Comparison of ENCODE assay signal across 25 cellular contexts in the genomic region with DNA sequence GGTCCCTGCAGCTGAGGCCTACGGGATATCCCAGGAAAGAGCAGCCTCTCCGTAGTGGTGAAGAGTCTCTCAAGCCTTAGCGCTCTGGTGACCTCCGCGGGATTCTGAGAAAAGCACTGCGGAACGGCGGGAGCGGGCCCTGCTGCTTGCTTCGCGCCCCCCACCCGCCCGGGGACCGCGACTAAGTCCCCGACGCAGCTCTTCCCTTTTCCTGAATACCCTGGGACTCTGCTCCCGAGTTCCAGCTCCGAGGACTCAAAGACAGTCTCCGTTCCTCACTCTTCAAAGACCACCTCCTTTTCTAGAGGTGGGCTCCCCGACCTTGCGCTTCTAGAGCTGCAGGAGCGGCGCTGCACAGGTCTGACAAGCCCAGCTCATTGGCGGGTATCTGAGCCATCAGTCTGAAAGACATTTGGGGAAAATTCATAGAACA. TPM values are rescaled to one million over a fixed set of nuclear protein-coding genes. Genes with fewer than 3 reads are reported as not detected.
A peak's percentile ranks its signal among the peaks of the same experiment; 100 is the strongest.
DNase-seq lines count a peak whose midpoint lies in the region; ATAC-seq and TF ChIP-seq lines count a peak whose summit lies in the region.
"Had no signal": no experiment of that assay in that cellular context is flagged by ENCODE, and none has a peak within 500 bp of the region (broad histone marks: within the 10 kb centered on the region; RNA-seq: fewer than 3 reads in every experiment).

No MANE protein-coding gene starts in this region.

- H3K4me1 ChIP-seq in IMR-90 (ENCODE audit: control insufficient read depth, insufficient read depth, low read length), result peaks cover 8% of the 10 kb centered on the region
- peaks cover 8% of the 10 kb centered on the region for H3K4me1 ChIP-seq in endodermal cell (ENCODE audit: control insufficient read depth, insufficient read depth, low read length)
- peaks cover 36% of the 10 kb centered on the region for H3K4me1 ChIP-seq in smooth muscle cell (ENCODE audit: low read depth)

- H3K27me3 Mint-ChIP-seq in endodermal cell (ENCODE audit: insufficient read depth), result peaks cover 82% of the 10 kb centered on the region

- H3K9me3 ChIP-seq in IMR-90 (ENCODE audit: control insufficient read depth, insufficient read depth, low read length), result no peaks in the 10 kb centered on the region
- no peaks in the 10 kb centered on the region for H3K9me3 ChIP-seq in endodermal cell (ENCODE audit: control insufficient read depth, low read length)
- no peaks in the 10 kb centered on the region for H3K9me3 ChIP-seq in smooth muscle cell (replicated peaks; ENCODE audit: low read depth)
- H3K9me3 ChIP-seq: colonic mucosa, upper lobe of right lung had no signal

- H3K4me3 Mint-ChIP-seq in endodermal cell, result peak overlapping the region; percentile 46
- H3K4me3 Mint-ChIP-seq: CD8-positive, alpha-beta memory T cell had no signal

- H3K4me2 ChIP-seq in IMR-90 (ENCODE audit: low read depth, low read length), result no peak overlapping the region
- peak overlapping the region; percentile 92 for H3K4me2 ChIP-seq in smooth muscle cell

- TF ChIP-seq POLR2A in IMR-90 (IDR thresholded peaks at IDR 0.05; ENCODE audit: low read depth, low read length), result no peak

- in situ Hi-C loops in IMR-90 (cut with MboI; ENCODE audit: low sequenced_read_pairs), result loop anchor here (10.0 to 25.0 kb wide), 3 partner anchors 125 to 723 kb away; partner anchors contain the start of gene GORAB

- no peak overlapping the region for H3K27ac ChIP-seq in IMR-90 (ENCODE audit: insufficient read depth, low read length)
- H3K27ac ChIP-seq in endodermal cell (ENCODE audit: low read depth, low read length), result no peak overlapping the region
- H3K27ac ChIP-seq in smooth muscle cell (ENCODE audit: low read depth), result no peak overlapping the region
- H3K27ac ChIP-seq: colonic mucosa, upper lobe of right lung had no signal

- no peak overlapping the region for H2BK15ac ChIP-seq in IMR-90 (ENCODE audit: low read depth, low read length)

- H4K5ac ChIP-seq in IMR-90 (ENCODE audit: low read depth, low read length), result no peak overlapping the region

- H3K23ac ChIP-seq in IMR-90 (ENCODE audit: low read depth, low read length), result no peak overlapping the region

- no peak overlapping the region for H3K27ac Mint-ChIP-seq in endodermal cell
- H3K27ac Mint-ChIP-seq: CD8-positive, alpha-beta memory T cell; T-cell had no signal

- peaks cover 27% of the 10 kb centered on the region for H3K4me1 Mint-ChIP-seq in endodermal cell

- peaks cover 5 to 16% of the 10 kb centered on the region in 2 experiments; a peak in 2 of 4 replicates for H3K79me1 ChIP-seq in IMR-90 (ENCODE audit: low read depth in 1 of 2, low read length in 2 of 2)

- CTCF ChIA-PET in IMR-90 (lab: Yijun Ruan, JAX), result no interaction called here

- H4K8ac ChIP-seq in IMR-90 (ENCODE audit: low read depth in 2 of 2, low read length in 2 of 2), result no peak overlapping the region

- intact Hi-C loops in IMR-90 (cut with micrococcal nuclease), result loop anchor here (5.0 to 10.0 kb wide), 5 partner anchors 113 to 565 kb away; no protein-coding TSS in a partner anchor

- BruUV-seq in IMR-90 (replicated peaks; lab: Mats Ljungman, UMichigan), result no TSS peak

- H4K20me1 ChIP-seq in IMR-90 (ENCODE audit: insufficient read depth, low read length) (no peaks in the 10 kb centered on the region), smooth muscle cell (ENCODE audit: low read depth) (no peaks in the 10 kb centered on the region)

- H3K18ac ChIP-seq in IMR-90 (ENCODE audit: low read depth, low read length), result no peak overlapping the region

- DNase-seq in IMR-90, result no peak
- peak; percentile 66 for DNase-seq in endodermal cell
- peak; percentile 58 for DNase-seq in islet precursor cell
- DNase-seq in smooth muscle cell (lab: John Stamatoyannopoulos, UW; ENCODE audit: unreplicated experiment), result no peak
- no peak for DNase-seq in hippocampal formation (lab: John Stamatoyannopoulos, UW)
- DNase-seq: activated CD4-positive, alpha-beta T cell treated with anti-CD3 and anti-CD28 coated beads for 48 hours; activated CD8-positive, alpha-beta memory T cell treated with anti-CD3 and anti-CD28 coated beads, Interleukin-2, amount 10 ng/mL, durations not matched to agents 7 days and 5 days; CD8-positive, alpha-beta memory T cell; colonic mucosa; DMS79; hypothalamus; KG1; left colon; NCI-H1694; NCI-H226; NCI-H82; nucleus accumbens; PC-3; SHP77; stimulated activated CD4-positive, alpha-beta T cell treated with anti-CD3 and anti-CD28 coated beads, Interleukin-4, amount 100 ng/mL, for 4 hours; T-cell; upper lobe of right lung had no signal

- H4K91ac ChIP-seq in IMR-90 (ENCODE audit: insufficient read depth, low read depth, low read length), result no peak overlapping the region

- no peak overlapping the region for H2BK5ac ChIP-seq in IMR-90 (ENCODE audit: low read depth, low read length, poor library complexity, severe bottlenecking)

- no peak overlapping the region for H3K14ac ChIP-seq in IMR-90 (replicated peaks; ENCODE audit: low read depth, low read length)

- H3K9ac ChIP-seq in IMR-90 (ENCODE audit: low read depth, low read length) (no peak overlapping the region), endodermal cell (ENCODE audit: extremely low read depth, low read length, poor library complexity, severe bottlenecking) (no peak overlapping the region), smooth muscle cell (ENCODE audit: low read depth) (no peak overlapping the region)

- 42% methylated on average over 13 of the region's 25 CpGs; no CpG with 5 or more reads in 1 of the 2 experiments for WGBS in IMR-90 (ENCODE audit: extremely low coverage in 2 of 2, insufficient read length in 1 of 2), 2 experiments
- WGBS in endodermal cell (ENCODE audit: insufficient coverage in 1 of 2, insufficient read length in 1 of 2), 2 experiments, result 0 to 3% methylated on average over 12 to 24 of the region's 25 CpGs
- WGBS in smooth muscle cell (ENCODE audit: low lambda C conversion rate), result 11% methylated on average over 19 of the region's 25 CpGs

- TF ChIP-seq CTCF in IMR-90 (conservative IDR thresholded peaks at IDR 0.05; ENCODE audit: low read depth, low read length), result no peak
- TF ChIP-seq CTCF in endodermal cell (conservative IDR thresholded peaks at IDR 0.05), result no peak
- no peak for TF ChIP-seq CTCF in smooth muscle cell (IDR thresholded peaks at IDR 0.05; ENCODE audit: borderline replicate concordance, insufficient read depth, poor library complexity, severe bottlenecking)

- no peaks in the 10 kb centered on the region for H3K36me3 ChIP-seq in IMR-90 (ENCODE audit: control insufficient read depth, insufficient read depth, low read length)
- no peaks in the 10 kb centered on the region for H3K36me3 ChIP-seq in endodermal cell (ENCODE audit: control insufficient read depth, insufficient read depth, low read length)
- H3K36me3 ChIP-seq in smooth muscle cell (ENCODE audit: low read depth), result no peaks in the 10 kb centered on the region
- H3K36me3 ChIP-seq: colonic mucosa, upper lobe of right lung had no signal

- no peak overlapping the region for H2AK5ac ChIP-seq in IMR-90 (ENCODE audit: low read depth, low read length)

- no peaks in the 10 kb centered on the region for H3K36me3 Mint-ChIP-seq in endodermal cell (ENCODE audit: low read depth)
- H3K36me3 Mint-ChIP-seq: activated CD8-positive, alpha-beta memory T cell treated with anti-CD3 and anti-CD28 coated beads, Interleukin-2, amount 10 ng/mL, durations not matched to agents 7 days and 5 days; CD8-positive, alpha-beta memory T cell; T-cell had no signal

- no peak overlapping the region for H2BK120ac ChIP-seq in IMR-90 (ENCODE audit: low read depth, low read length)

- dilution Hi-C loops in IMR-90 (cut with HindIII; ENCODE audit: low sequenced_read_pairs, unreplicated experiment), result no loop called here

- H3K27me3 ChIP-seq in IMR-90 (ENCODE audit: control insufficient read depth, insufficient read depth, low read length), result no peaks in the 10 kb centered on the region
- peaks cover 80% of the 10 kb centered on the region for H3K27me3 ChIP-seq in endodermal cell (ENCODE audit: control insufficient read depth, insufficient read depth, low read length, poor library complexity, severe bottlenecking)
- H3K27me3 ChIP-seq in smooth muscle cell (ENCODE audit: low read depth), result peaks cover 52% of the 10 kb centered on the region

- no peak overlapping the region for H3K4ac ChIP-seq in IMR-90 (ENCODE audit: low read depth, low read length)

- no peak overlapping the region for H3K4me3 ChIP-seq in IMR-90 (ENCODE audit: insufficient read depth, low read depth, low read length)
- H3K4me3 ChIP-seq in endodermal cell (ENCODE audit: low read length), result peak overlapping the region; percentile 68
- peak overlapping the region; percentile 82 for H3K4me3 ChIP-seq in smooth muscle cell
- H3K4me3 ChIP-seq: colonic mucosa had no signal

- ATAC-seq in IMR-90 (ENCODE audit: low read depth) (no peak), GM18873 (IDR thresholded peaks at IDR 0.05; ENCODE audit: low FRiP score, unreplicated experiment) (no peak), GM21367 (IDR thresholded peaks at IDR 0.05; ENCODE audit: unreplicated experiment) (no peak)
- ATAC-seq: activated CD8-positive, alpha-beta memory T cell treated with anti-CD3 and anti-CD28 coated beads, Interleukin-2, amount 10 ng/mL, durations not matched to agents 7 days and 5 days; left colon; PC-3; T-cell; upper lobe of right lung had no signal

- no peaks in the 10 kb centered on the region for H3K9me1 ChIP-seq in IMR-90 (ENCODE audit: insufficient read depth, low read length)

- H2AFZ ChIP-seq in IMR-90 (replicated peaks; ENCODE audit: low read length, poor library complexity) (peak overlapping the region; percentile 39), smooth muscle cell (ENCODE audit: low read depth) (peak overlapping the region; percentile 82)

- H3K9me3 Mint-ChIP-seq in endodermal cell, result no peaks in the 10 kb centered on the region
- H3K9me3 Mint-ChIP-seq: CD8-positive, alpha-beta memory T cell; T-cell had no signal

- peaks cover 14% of the 10 kb centered on the region for H3K79me2 ChIP-seq in smooth muscle cell (ENCODE audit: low read depth)

- no peaks in the 10 kb centered on the region for H3F3A ChIP-seq in smooth muscle cell (ENCODE audit: low read depth)

- no peak overlapping the region for H2BK20ac ChIP-seq in IMR-90 (ENCODE audit: low read depth, low read length)

- POLR2A ChIA-PET in IMR-90 (lab: Charles Lee; ENCODE audit: unreplicated experiment), result no interaction called here

- H3K56ac ChIP-seq in IMR-90 (ENCODE audit: extremely low read depth, insufficient read depth, low read length), result no peak overlapping the region

- no peak for TF ChIP-seq RAD21 in IMR-90 (IDR thresholded peaks at IDR 0.05; ENCODE audit: low read length)

- no peak overlapping the region for H2AK9ac ChIP-seq in IMR-90 (replicated peaks; ENCODE audit: low read depth, low read length, poor library complexity)

TF ChIP-seq in IMR-90, 13 proteins besides CTCF, POLR2A, EP300 and RAD21 (continues in another document):
- TF ChIP-seq FOS (IDR thresholded peaks at IDR 0.05; ENCODE audit: low read depth, low read length), result no peak

RNA-seq across cellular contexts. Expression of gene PRRX1, which starts 3.6 kb away (rescaled TPM):
- total RNA-seq in IMR-90 (2012; rRNA removed), result 65.4 and 82.8 TPM in 2 replicates
- 50.0 and 54.7 TPM in 2 replicates for polyA plus RNA-seq in IMR-90 (2012; rRNA removed)
- 21.0 and 21.4 TPM in 2 replicates for polyA plus RNA-seq in IMR-90 (2012; cell fraction: cytosol; rRNA removed)
- polyA plus RNA-seq in IMR-90 (2012; cell fraction: nucleus; rRNA removed; ENCODE audit: low replicate concordance), result 21.1 and 49.1 TPM in 2 replicates
- not detected for total RNA-seq in endodermal cell
- 13.7 TPM for polyA plus RNA-seq in endodermal cell (2013, experiment 1 of 2)
- polyA plus RNA-seq in endodermal cell (2013, experiment 2 of 2), result 14.4 TPM
- 59.6 and 85.0 TPM in 2 replicates for total RNA-seq in smooth muscle cell
- 24.9 and 31.9 TPM in 2 replicates for polyA plus RNA-seq in smooth muscle cell
- total RNA-seq: activated CD8-positive, alpha-beta memory T cell treated with anti-CD3 and anti-CD28 coated beads, Interleukin-2, amount 10 ng/mL, durations not matched to agents 7 days and 5 days; CD8-positive, alpha-beta memory T cell; mononuclear cell; PC-3 had no signal
- polyA plus RNA-seq: CD8-positive, alpha-beta memory T cell had no signal

Comparison
In these comparisons a context has a peak if more than half of its experiments do, and no peak if none do; other contexts are left out.
1. DNase-seq: peak in endodermal cell (single experiment) and islet precursor cell (single experiment); none in IMR-90 (single experiment), smooth muscle cell (single experiment) and hippocampal formation (0 of 2).
2. RNA of gene PRRX1, which starts 3.6 kb away (total RNA-seq): 65.4 to 82.8 TPM in IMR-90 and 59.6 to 85.0 TPM in smooth muscle cell; not detected in endodermal cell; every median in the first group is over 10 times any median in the second.